ENCODE assay signal across 10 cellular contexts in genomic region chr1:89287182-89288050, GRCh38. TPM values are rescaled to one million over a fixed set of nuclear protein-coding genes. Genes with fewer than 3 reads are reported as not detected.
DNase-seq lines count a peak whose midpoint lies in the region; ATAC-seq, FAIRE-seq and TF ChIP-seq lines count a peak whose summit lies in the region.
"Had no signal": no experiment of that assay in that cellular context is flagged by ENCODE, and none has a peak within 500 bp of the region (broad histone marks: within the 10 kb centered on the region; RNA-seq: fewer than 3 reads in every experiment).

No MANE protein-coding gene starts in this region.

- H4K8ac ChIP-seq in IMR-90 (ENCODE audit: low read depth in 2 of 2, low read length in 2 of 2): no peak overlapping the region

- no peak for TF ChIP-seq RAD21 in IMR-90 (IDR thresholded peaks at IDR 0.05; ENCODE audit: low read length)

- H4K20me1 ChIP-seq in IMR-90 (ENCODE audit: insufficient read depth, low read length): no peaks in the 10 kb centered on the region

- H4K91ac ChIP-seq in IMR-90 (ENCODE audit: insufficient read depth, low read depth, low read length): no peak overlapping the region

- H3K36me3 ChIP-seq in IMR-90 (ENCODE audit: control insufficient read depth, insufficient read depth, low read length): no peaks in the 10 kb centered on the region
- no peaks in the 10 kb centered on the region for H3K36me3 ChIP-seq in mucosa of stomach (ENCODE audit: control insufficient read depth, insufficient read depth, low read length)
- H3K36me3 ChIP-seq in endodermal cell (ENCODE audit: control insufficient read depth, insufficient read depth, low read length): no peaks in the 10 kb centered on the region

- no peak overlapping the region for H3K18ac ChIP-seq in IMR-90 (ENCODE audit: low read depth, low read length)

- no peak overlapping the region for H3K23ac ChIP-seq in IMR-90 (ENCODE audit: low read depth, low read length)

- dilution Hi-C loops in IMR-90 (cut with HindIII; ENCODE audit: low sequenced_read_pairs, unreplicated experiment): no loop called here

- no peak overlapping the region for H3K4me3 ChIP-seq in IMR-90 (ENCODE audit: insufficient read depth, low read depth, low read length)
- H3K4me3 ChIP-seq in mucosa of stomach (ENCODE audit: low read length): peak overlapping the region; percentile 7
- H3K4me3 ChIP-seq in endodermal cell (ENCODE audit: low read length): no peak overlapping the region

- ATAC-seq in GM21390 (IDR thresholded peaks at IDR 0.05; ENCODE audit: unreplicated experiment) (peak; percentile 34), IMR-90 (ENCODE audit: low read depth) (no peak)
- ATAC-seq: Panc1 had no signal

- no peak overlapping the region for H2BK15ac ChIP-seq in IMR-90 (ENCODE audit: low read depth, low read length)

- H3K27ac Mint-ChIP-seq in endodermal cell: no peak overlapping the region
- H3K27ac Mint-ChIP-seq: progenitor cell of endocrine pancreas had no signal

- H3K9me1 ChIP-seq in IMR-90 (ENCODE audit: insufficient read depth, low read length): no peaks in the 10 kb centered on the region

- H3K4me1 ChIP-seq in IMR-90 (ENCODE audit: control insufficient read depth, insufficient read depth, low read length) (no peaks in the 10 kb centered on the region), mucosa of stomach (ENCODE audit: control insufficient read depth, insufficient read depth, low read length) (peaks cover 13% of the 10 kb centered on the region), endodermal cell (ENCODE audit: control insufficient read depth, insufficient read depth, low read length) (peaks cover under 1% of the 10 kb centered on the region)

- no peak overlapping the region for H3K4me2 ChIP-seq in IMR-90 (ENCODE audit: low read depth, low read length)

- WGBS in IMR-90 (ENCODE audit: extremely low coverage in 2 of 2, insufficient read length in 1 of 2), 2 experiments: 40% methylated on average over 1 of the region's 5 CpGs; no CpG with 5 or more reads in 1 of the 2 experiments
- WGBS in endodermal cell (ENCODE audit: insufficient coverage in 1 of 2, insufficient read length in 1 of 2), 2 experiments: 75 to 80% methylated on average over 5 of the region's 5 CpGs

- no peak overlapping the region for H2BK5ac ChIP-seq in IMR-90 (ENCODE audit: low read depth, low read length, poor library complexity, severe bottlenecking)

- H2BK120ac ChIP-seq in IMR-90 (ENCODE audit: low read depth, low read length): no peak overlapping the region

- no peak overlapping the region for H3K27ac ChIP-seq in IMR-90 (ENCODE audit: insufficient read depth, low read length)
- H3K27ac ChIP-seq in endodermal cell (ENCODE audit: low read depth, low read length): no peak overlapping the region

- H3K4me1 Mint-ChIP-seq in endodermal cell: peaks cover 4% of the 10 kb centered on the region

- intact Hi-C loops in IMR-90 (cut with micrococcal nuclease): no loop called here

- H2AFZ ChIP-seq in IMR-90 (replicated peaks; ENCODE audit: low read length, poor library complexity): no peak overlapping the region

- H3K9ac ChIP-seq in IMR-90 (ENCODE audit: low read depth, low read length) (no peak overlapping the region), mucosa of stomach (ENCODE audit: low read length) (peak overlapping the region; percentile 22), endodermal cell (ENCODE audit: extremely low read depth, low read length, poor library complexity, severe bottlenecking) (no peak overlapping the region)

- FAIRE-seq in GM12892 (lab: Jason Lieb, UNC): peak; percentile 85

- BruUV-seq in IMR-90 (replicated peaks; lab: Mats Ljungman, UMichigan): no TSS peak

- no peak overlapping the region for H3K14ac ChIP-seq in IMR-90 (replicated peaks; ENCODE audit: low read depth, low read length)

- H3K27me3 Mint-ChIP-seq in endodermal cell (ENCODE audit: insufficient read depth): no peaks in the 10 kb centered on the region
- H3K27me3 Mint-ChIP-seq: progenitor cell of endocrine pancreas had no signal

- no peak overlapping the region for H3K56ac ChIP-seq in IMR-90 (ENCODE audit: extremely low read depth, insufficient read depth, low read length)

- CTCF ChIA-PET in IMR-90 (lab: Yijun Ruan, JAX): no interaction called here

- no peak overlapping the region for H3K4ac ChIP-seq in IMR-90 (ENCODE audit: low read depth, low read length)

- H3K4me3 Mint-ChIP-seq in endodermal cell: no peak overlapping the region

- DNase-seq in GM12892 (ENCODE audit: insufficient read length) (no peak), IMR-90 (no peak), NCI-H2081 (lab: John Stamatoyannopoulos, UW) (no peak), HuH-7.5 (ENCODE audit: low spot score) (no peak), endodermal cell (no peak), HT-29 (ENCODE audit: low spot score) (no peak)

- TF ChIP-seq CTCF in IMR-90 (conservative IDR thresholded peaks at IDR 0.05; ENCODE audit: low read depth, low read length) (no peak), endodermal cell (conservative IDR thresholded peaks at IDR 0.05) (no peak)

- no peaks in the 10 kb centered on the region for H3K36me3 Mint-ChIP-seq in endodermal cell (ENCODE audit: low read depth)

- H3K27me3 ChIP-seq in IMR-90 (ENCODE audit: control insufficient read depth, insufficient read depth, low read length): no peaks in the 10 kb centered on the region
- H3K27me3 ChIP-seq in mucosa of stomach (ENCODE audit: control insufficient read depth, insufficient read depth, low read length): no peaks in the 10 kb centered on the region
- no peaks in the 10 kb centered on the region for H3K27me3 ChIP-seq in endodermal cell (ENCODE audit: control insufficient read depth, insufficient read depth, low read length, poor library complexity, severe bottlenecking)

- no peak overlapping the region for H2AK9ac ChIP-seq in IMR-90 (replicated peaks; ENCODE audit: low read depth, low read length, poor library complexity)

- H3K79me1 ChIP-seq in IMR-90 (ENCODE audit: low read depth in 1 of 2, low read length in 2 of 2): no peaks in the 10 kb centered on the region

- in situ Hi-C loops in IMR-90 (cut with MboI; ENCODE audit: low sequenced_read_pairs): no loop called here

- no peak overlapping the region for H4K5ac ChIP-seq in IMR-90 (ENCODE audit: low read depth, low read length)

- no peak overlapping the region for H2BK20ac ChIP-seq in IMR-90 (ENCODE audit: low read depth, low read length)

- H3K9me3 Mint-ChIP-seq in endodermal cell: no peaks in the 10 kb centered on the region

- H2AK5ac ChIP-seq in IMR-90 (ENCODE audit: low read depth, low read length): no peak overlapping the region

- POLR2A ChIA-PET in IMR-90 (lab: Charles Lee; ENCODE audit: unreplicated experiment): interaction anchor here (0.6 kb wide), 1 partner anchor 286 kb away, joined by 3 read pairs; no protein-coding TSS in a partner anchor

- H3K9me3 ChIP-seq in IMR-90 (ENCODE audit: control insufficient read depth, insufficient read depth, low read length) (no peaks in the 10 kb centered on the region), mucosa of stomach (ENCODE audit: control insufficient read depth, low read length) (no peaks in the 10 kb centered on the region), endodermal cell (ENCODE audit: control insufficient read depth, low read length) (peaks cover 6% of the 10 kb centered on the region)

- TF ChIP-seq POLR2A in GM12892 (IDR thresholded peaks at IDR 0.05; ENCODE audit: low read depth, low read length) (no peak), IMR-90 (IDR thresholded peaks at IDR 0.05; ENCODE audit: low read depth, low read length) (no peak)

TF ChIP-seq in IMR-90, 13 proteins besides CTCF, POLR2A, EP300 and RAD21:
- TF ChIP-seq MAFK (IDR thresholded peaks at IDR 0.05; ENCODE audit: low read depth, low read length) (peak; percentile 93), CHD1 (IDR thresholded peaks at IDR 0.05; ENCODE audit: low read depth, low read length) (no peak)

RNA-seq across cellular contexts. Expression of gene GBP5, which starts 14.8 kb away (rescaled TPM):
- 2.5 TPM for polyA plus RNA-seq in GM12892 (2012; ENCODE audit: missing spikeins)
- total RNA-seq in IMR-90 (2012; rRNA removed) (not detected in 2 replicates), endodermal cell (not detected)
- polyA plus RNA-seq in IMR-90 (2012; rRNA removed): not detected in 2 replicates
- polyA plus RNA-seq in IMR-90 (2012; cell fraction: cytosol; rRNA removed): not detected in 2 replicates
- not detected in 2 replicates for polyA plus RNA-seq in IMR-90 (2012; cell fraction: nucleus; rRNA removed; ENCODE audit: low replicate concordance)
- polyA plus RNA-seq in endodermal cell (2013, experiment 1 of 2): not detected
- polyA plus RNA-seq in endodermal cell (2013, experiment 2 of 2): not detected
- total RNA-seq in HT-29 (2014; rRNA removed; shearing (Covaris generic)): 0.03 TPM in 1 of 2 replicates, not detected in the other
- total RNA-seq: progenitor cell of endocrine pancreas had no signal
